Comparison of ENCODE assay signal across 12 cellular contexts in the genomic region with DNA sequence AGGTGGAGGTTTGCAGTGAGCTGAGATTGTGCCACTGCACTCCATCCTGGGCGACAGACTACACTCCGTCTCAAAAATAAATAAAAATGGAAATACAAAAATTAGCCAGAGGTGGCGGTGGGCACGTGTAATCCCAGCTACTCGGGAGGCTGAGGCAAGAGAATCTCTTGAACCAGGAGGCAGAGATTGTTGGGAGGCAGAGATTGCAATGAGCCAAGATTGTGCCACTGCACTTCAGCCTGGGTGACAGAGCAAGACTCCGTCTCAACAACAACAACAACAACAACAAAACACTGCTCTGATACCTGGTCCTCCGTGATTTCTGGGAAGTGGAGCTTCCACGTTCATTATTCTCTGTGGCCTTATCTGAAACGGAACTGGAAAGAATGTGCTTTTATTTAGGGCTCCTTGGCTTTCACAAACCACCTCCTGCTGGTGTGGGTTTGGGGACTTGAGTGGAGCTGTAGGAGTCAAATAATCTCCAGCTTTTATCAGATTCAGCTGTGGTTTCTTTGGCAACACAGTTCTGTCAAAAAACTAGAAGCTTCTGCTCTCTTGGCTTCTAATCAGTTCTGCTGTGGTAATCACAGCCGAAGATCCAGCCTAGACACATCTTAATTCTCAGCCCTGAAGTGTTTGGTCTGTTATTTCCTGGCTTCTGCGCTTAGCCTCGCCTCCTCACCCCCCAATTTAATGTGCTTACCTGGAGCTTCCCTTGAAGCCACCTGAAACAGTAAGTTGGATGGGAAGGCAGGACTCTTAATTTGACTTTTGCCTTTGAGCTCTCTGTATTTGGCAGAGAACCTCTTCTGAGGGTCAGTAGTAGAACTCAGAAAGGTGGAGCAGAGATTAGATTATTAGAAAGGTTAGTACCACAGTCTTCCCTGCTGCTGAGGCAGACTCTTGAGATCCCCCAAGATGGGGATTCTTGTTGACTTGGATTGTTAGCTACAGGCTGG. TPM values are rescaled to one million over a fixed set of nuclear protein-coding genes. Genes with fewer than 3 reads are reported as not detected.
A peak's percentile ranks its signal among the peaks of the same experiment; 100 is the strongest.
DNase-seq lines count a peak whose midpoint lies in the region; ATAC-seq and TF ChIP-seq lines count a peak whose summit lies in the region.
"Had no signal": no experiment of that assay in that cellular context is flagged by ENCODE, and none has a peak within 500 bp of the region (broad histone marks: within the 10 kb centered on the region; RNA-seq: fewer than 3 reads in every experiment).

No MANE protein-coding gene starts in this region.

- H3K36me3 ChIP-seq in breast epithelium, result no peaks in the 10 kb centered on the region
- H3K36me3 ChIP-seq in mammary epithelial cell (ENCODE audit: insufficient read depth, low read length), result no peaks in the 10 kb centered on the region
- H3K36me3 ChIP-seq in mesenchymal stem cell (ENCODE audit: control insufficient read depth in 1 of 2, insufficient read depth in 2 of 2, low read depth in 1 of 2, low read length in 2 of 2), result peaks cover 6 to 32% of the 10 kb centered on the region in 2 experiments
- peaks cover 0 to 4% of the 10 kb centered on the region in 2 donors for H3K36me3 ChIP-seq in vagina

- peak overlapping the region; percentile 40 to 72 for H3K27ac ChIP-seq in breast epithelium
- H3K27ac ChIP-seq in mammary epithelial cell (ENCODE audit: insufficient read depth, low read depth, low read length), result no peak overlapping the region
- H3K27ac ChIP-seq in mesenchymal stem cell (ENCODE audit: low read length, poor library complexity, severe bottlenecking), result no peak overlapping the region
- peak overlapping the region; percentile 43 for H3K27ac ChIP-seq in vagina
- H3K27ac ChIP-seq: HL-60 had no signal

- H2BK15ac ChIP-seq in mesenchymal stem cell (ENCODE audit: low read depth, poor library complexity, severe bottlenecking), result no peak overlapping the region

- peaks cover 4% of the 10 kb centered on the region for H3K79me2 ChIP-seq in mammary epithelial cell (ENCODE audit: insufficient read depth, low read length)

- H3K9me3 ChIP-seq in breast epithelium, result no peaks in the 10 kb centered on the region
- H3K9me3 ChIP-seq in mammary epithelial cell (replicated peaks; ENCODE audit: insufficient read depth, low read length), result no peaks in the 10 kb centered on the region
- H3K9me3 ChIP-seq in mesenchymal stem cell (ENCODE audit: control insufficient read depth, low read length), result no peaks in the 10 kb centered on the region
- H3K9me3 ChIP-seq in vagina, result no peaks in the 10 kb centered on the region
- H3K9me3 ChIP-seq: body of pancreas, heart left ventricle had no signal

- H3K18ac ChIP-seq in mesenchymal stem cell (ENCODE audit: low read depth in 1 of 2, low read length in 2 of 2), result no peak overlapping the region

- no peak overlapping the region for H4K91ac ChIP-seq in mesenchymal stem cell (ENCODE audit: low read length)

- H2BK12ac ChIP-seq in mesenchymal stem cell (ENCODE audit: low read length in 2 of 2), result no peak overlapping the region

- no peaks in the 10 kb centered on the region for H3K9me3 Mint-ChIP-seq in activated naive CD8-positive, alpha-beta T cell treated with anti-CD3 and anti-CD28 coated beads, Interleukin-2, amount 50 U/mL, for 24 hours

- peak overlapping the region; percentile 15 for H3K4me3 Mint-ChIP-seq in activated naive CD8-positive, alpha-beta T cell treated with anti-CD3 and anti-CD28 coated beads, Interleukin-2, amount 50 U/mL, for 24 hours

- intact Hi-C loops in breast epithelium (cut with DNase I; ENCODE audit: low total_unique reads) (no loop called here), mammary epithelial cell (cut with micrococcal nuclease) (no loop called here), vagina (cut with DNase I) (no loop called here)

- no peaks in the 10 kb centered on the region for H3K27me3 Mint-ChIP-seq in activated naive CD8-positive, alpha-beta T cell treated with anti-CD3 and anti-CD28 coated beads, Interleukin-2, amount 50 U/mL, for 24 hours

- H3K79me1 ChIP-seq in mesenchymal stem cell (replicated peaks; ENCODE audit: low read length, poor library complexity, severe bottlenecking), result peaks cover 20% of the 10 kb centered on the region

- H3K4ac ChIP-seq in mesenchymal stem cell (ENCODE audit: low read depth in 1 of 2, low read length in 2 of 2), result no peak overlapping the region

- H3K27me3 ChIP-seq in breast epithelium, result no peaks in the 10 kb centered on the region
- H3K27me3 ChIP-seq in mammary epithelial cell (ENCODE audit: insufficient read depth, low read length), result no peaks in the 10 kb centered on the region
- H3K27me3 ChIP-seq in mesenchymal stem cell (ENCODE audit: control insufficient read depth in 1 of 2, insufficient read depth in 1 of 2, low read length in 2 of 2), result no peaks in the 10 kb centered on the region
- no peaks in the 10 kb centered on the region for H3K27me3 ChIP-seq in vagina
- H3K27me3 ChIP-seq: body of pancreas, heart left ventricle had no signal

- no peak for DNase-seq in breast epithelium (ENCODE audit: low spot score in 2 of 2)
- DNase-seq in mammary epithelial cell, result no peak
- DNase-seq in activated naive CD8-positive, alpha-beta T cell treated with anti-CD3 and anti-CD28 coated beads, Interleukin-2, amount 50 U/mL, for 24 hours, result no peak
- DNase-seq in mesenchymal stem cell, result no peak
- DNase-seq in vagina (ENCODE audit: extremely low spot score in 2 of 2), result no peak
- DNase-seq in epidermal melanocyte (ENCODE audit: insufficient read length, low spot score), result no peak
- DNase-seq in stimulated activated CD4-positive, alpha-beta T cell treated with anti-CD3 and anti-CD28 coated beads, Interleukin-2, amount 100 ng/mL, for 24 hours, result no peak
- DNase-seq: body of pancreas, heart left ventricle, NCI-H2171 had no signal

- H3K4me2 ChIP-seq in mammary epithelial cell (ENCODE audit: insufficient read depth, low read depth, low read length) (no peak overlapping the region), mesenchymal stem cell (ENCODE audit: low read length, poor library complexity, severe bottlenecking) (no peak overlapping the region)

- H3K4me3 ChIP-seq in breast epithelium (no peak overlapping the region), mammary epithelial cell (replicated peaks in 1 of 3; ENCODE audit: insufficient read depth in 1 of 3, low read depth in 2 of 3, low read length in 3 of 3) (no peak overlapping the region), mesenchymal stem cell (ENCODE audit: insufficient read depth in 1 of 2, low read depth in 1 of 2, low read length in 2 of 2) (peak overlapping the region in 1 of 2 experiments; percentile 53), vagina (no peak overlapping the region)
- H3K4me3 ChIP-seq: body of pancreas, heart left ventricle had no signal

- H3K36me3 Mint-ChIP-seq in activated naive CD8-positive, alpha-beta T cell treated with anti-CD3 and anti-CD28 coated beads, Interleukin-2, amount 50 U/mL, for 24 hours (ENCODE audit: low read depth), result peaks cover 8% of the 10 kb centered on the region

- no peak for TF ChIP-seq CTCF in breast epithelium (IDR thresholded peaks at IDR 0.05)
- TF ChIP-seq CTCF in mammary epithelial cell (conservative IDR thresholded peaks at IDR 0.05 in 1 of 2, IDR thresholded peaks at IDR 0.05 in 1 of 2; ENCODE audit: extremely low read depth in 1 of 2, insufficient read depth in 1 of 2, low read depth in 1 of 2, low read length in 2 of 2), result no peak
- TF ChIP-seq CTCF in vagina (IDR thresholded peaks at IDR 0.05), result no peak

- H4K20me1 ChIP-seq in mammary epithelial cell (ENCODE audit: insufficient read depth, low read length), result no peaks in the 10 kb centered on the region

- CTCF ChIA-PET in mammary epithelial cell (lab: Charles Lee; ENCODE audit: low non-redundant PET), result no interaction called here

- TF ChIP-seq POLR2A in breast epithelium (IDR thresholded peaks at IDR 0.05), result no peak
- no peak for TF ChIP-seq POLR2A in vagina (IDR thresholded peaks at IDR 0.05)

- H3K4me1 Mint-ChIP-seq in activated naive CD8-positive, alpha-beta T cell treated with anti-CD3 and anti-CD28 coated beads, Interleukin-2, amount 50 U/mL, for 24 hours, result peaks cover 62% of the 10 kb centered on the region

- H3K27ac Mint-ChIP-seq in activated naive CD8-positive, alpha-beta T cell treated with anti-CD3 and anti-CD28 coated beads, Interleukin-2, amount 50 U/mL, for 24 hours, result peak overlapping the region; percentile 79

- H2BK5ac ChIP-seq in mesenchymal stem cell (ENCODE audit: low read depth, low read length, poor library complexity, severe bottlenecking), result no peak overlapping the region

- no peak overlapping the region for H4K8ac ChIP-seq in mesenchymal stem cell (ENCODE audit: low read length)

- BruUV-seq in mammary epithelial cell (replicated peaks; lab: Mats Ljungman, UMichigan), result no TSS peak

- H2AK5ac ChIP-seq in mesenchymal stem cell (ENCODE audit: low read length, severe bottlenecking), result no peak overlapping the region

- H2AFZ ChIP-seq in mammary epithelial cell (ENCODE audit: low read depth, low read length), result no peak overlapping the region
- no peak overlapping the region for H2AFZ ChIP-seq in mesenchymal stem cell (ENCODE audit: low read depth, low read length)

- no peak overlapping the region for H3K23ac ChIP-seq in mesenchymal stem cell (ENCODE audit: low read length in 2 of 2)

- in situ Hi-C loops in mammary epithelial cell (cut with MboI; ENCODE audit: low sequenced_read_pairs in 2 of 2), result no loop called here

- 71% methylated on average over 12 of the region's 12 CpGs for WGBS in mammary epithelial cell (ENCODE audit: low coverage, missing lambda C conversion rate)
- WGBS in mesenchymal stem cell, result 85% methylated on average over 9 of the region's 12 CpGs

- ATAC-seq in activated naive CD8-positive, alpha-beta T cell treated with anti-CD3 and anti-CD28 coated beads, Interleukin-2, amount 50 U/mL, for 24 hours, result peak; percentile 8
- no peak for ATAC-seq in GM18909 (IDR thresholded peaks at IDR 0.05; ENCODE audit: poor library complexity, unreplicated experiment)
- ATAC-seq: body of pancreas had no signal

- no peak overlapping the region for H2BK120ac ChIP-seq in mesenchymal stem cell (ENCODE audit: low read depth, low read length)

- dilution Hi-C loops in mammary epithelial cell (cut with HindIII; ENCODE audit: low sequenced_read_pairs), result no loop called here

- H3K14ac ChIP-seq in mesenchymal stem cell (ENCODE audit: low read length in 2 of 2), result no peak overlapping the region

- peaks cover under 1 to 17% of the 10 kb centered on the region in 2 donors for H3K4me1 ChIP-seq in breast epithelium
- H3K4me1 ChIP-seq in mammary epithelial cell (ENCODE audit: insufficient read depth, low read length), result peaks cover 45% of the 10 kb centered on the region
- peaks cover 11% of the 10 kb centered on the region for H3K4me1 ChIP-seq in mesenchymal stem cell (ENCODE audit: control insufficient read depth, insufficient read depth, low read depth, low read length)
- peaks cover 53% of the 10 kb centered on the region for H3K4me1 ChIP-seq in vagina

- H3K9ac ChIP-seq in mammary epithelial cell (ENCODE audit: insufficient read depth, low read length) (no peak overlapping the region), mesenchymal stem cell (ENCODE audit: low read length) (peak overlapping the region; percentile 70)

RNA-seq across cellular contexts. Expression of a gene that starts 21.4 kb away (rescaled TPM):
- total RNA-seq in breast epithelium, result 1 to 10 TPM; 3.4 to 7.2 (median 5.1) TPM
- total RNA-seq in mammary epithelial cell, result 10 to 100 TPM in 1 of 2 donors, 1 to 10 TPM in 1; 2.5 to 16.9 TPM
- 7.9 TPM for polyA plus RNA-seq in mammary epithelial cell
- polyA minus RNA-seq in mammary epithelial cell, result 6.2 TPM
- polyA plus RNA-seq in mesenchymal stem cell (2013, experiment 1 of 2), result 2.6 TPM
- polyA plus RNA-seq in mesenchymal stem cell (2013, experiment 2 of 2), result 2.4 TPM
- 10.6 TPM for total RNA-seq in vagina

RNA-seq across cellular contexts. Expression of a gene that starts 44.5 kb away (rescaled TPM):
- total RNA-seq in breast epithelium (10 to 100 TPM; 31.8 to 44.6 (median 40.0) TPM), mammary epithelial cell (10 to 100 TPM; 34.3 to 37.5 TPM), vagina (48.4 TPM)
- polyA plus RNA-seq in mammary epithelial cell, result 9.8 TPM
- 38.7 TPM for polyA minus RNA-seq in mammary epithelial cell
- 24.4 TPM for polyA plus RNA-seq in mesenchymal stem cell (2013, experiment 1 of 2)
- polyA plus RNA-seq in mesenchymal stem cell (2013, experiment 2 of 2), result 25.7 TPM

Comparison
In these comparisons a context has a peak if more than half of its experiments do, and no peak if none do; other contexts are left out.
1. H3K27ac ChIP-seq: peak in breast epithelium (2 of 2) and vagina (single experiment); none in mammary epithelial cell (single experiment) and mesenchymal stem cell (single experiment).